Comparison of ENCODE assay signal across 1 cellular context in genomic region chr2:58107803-58108710, GRCh38.
TF ChIP-seq lines count a peak whose summit lies in the region.

No MANE protein-coding gene starts in this region.

TF ChIP-seq in WTC11, 78 proteins besides CTCF, POLR2A, EP300 and RAD21 (continued from another document):
- TF ChIP-seq ZNF532 (CRISPR knock-in tag; IDR thresholded peaks at IDR 0.05; ENCODE audit: borderline replicate concordance) (no peak), STAT6 (CRISPR knock-in tag; conservative IDR thresholded peaks at IDR 0.05; ENCODE audit: low read depth) (no peak), EMX1 (CRISPR knock-in tag; IDR thresholded peaks at IDR 0.05) (no peak), ZNF281 (CRISPR knock-in tag; IDR thresholded peaks at IDR 0.05) (no peak), HMGA2 (CRISPR knock-in tag; IDR thresholded peaks at IDR 0.05) (no peak), GABPB1 (CRISPR knock-in tag; IDR thresholded peaks at IDR 0.05) (no peak), USF2 (CRISPR knock-in tag; IDR thresholded peaks at IDR 0.05) (no peak)
